9 cellular contexts compared by ENCODE assay signal in genomic region chr15:49215768-49216739, GRCh38. TPM values are rescaled to one million over a fixed set of nuclear protein-coding genes. Genes with fewer than 3 reads are reported as not detected.
DNase-seq lines count a peak whose midpoint lies in the region; ATAC-seq and TF ChIP-seq lines count a peak whose summit lies in the region.
"Had no signal": no experiment of that assay in that cellular context is flagged by ENCODE, and none has a peak within 500 bp of the region (broad histone marks: within the 10 kb centered on the region; RNA-seq: fewer than 3 reads in every experiment).

No MANE protein-coding gene starts in this region.

- no peak overlapping the region for H3K4me3 ChIP-seq in hepatocyte
- no peak overlapping the region for H3K4me3 ChIP-seq in smooth muscle cell
- H3K4me3 ChIP-seq: skin epidermis had no signal

- TF ChIP-seq CTCF in Calu3 (IDR thresholded peaks at IDR 0.05; ENCODE audit: unreplicated experiment) (no peak), hepatocyte (IDR thresholded peaks at IDR 0.05; ENCODE audit: poor library complexity) (no peak), smooth muscle cell (IDR thresholded peaks at IDR 0.05; ENCODE audit: borderline replicate concordance, insufficient read depth, poor library complexity, severe bottlenecking) (no peak)

- H3F3A ChIP-seq in smooth muscle cell (ENCODE audit: low read depth): no peaks in the 10 kb centered on the region

- H3K9ac ChIP-seq in smooth muscle cell (ENCODE audit: low read depth): no peak overlapping the region

- H3K27me3 Mint-ChIP-seq in Calu3 (ENCODE audit: unreplicated experiment): no peaks in the 10 kb centered on the region

- H2AFZ ChIP-seq in hepatocyte: no peak overlapping the region
- no peak overlapping the region for H2AFZ ChIP-seq in smooth muscle cell (ENCODE audit: low read depth)

- H3K36me3 ChIP-seq in hepatocyte (replicated peaks; ENCODE audit: insufficient read depth, low read depth) (no peaks in the 10 kb centered on the region), smooth muscle cell (ENCODE audit: low read depth) (no peaks in the 10 kb centered on the region)

- H3K4me1 Mint-ChIP-seq in Calu3 (ENCODE audit: low read depth, unreplicated experiment): peaks cover 21% of the 10 kb centered on the region

- H3K4me2 ChIP-seq in hepatocyte (no peak overlapping the region), smooth muscle cell (no peak overlapping the region)

- H3K4me1 ChIP-seq in hepatocyte (ENCODE audit: insufficient read depth): no peaks in the 10 kb centered on the region
- no peaks in the 10 kb centered on the region for H3K4me1 ChIP-seq in smooth muscle cell (ENCODE audit: low read depth)

- peaks cover 20% of the 10 kb centered on the region for H3K79me2 ChIP-seq in hepatocyte
- H3K79me2 ChIP-seq in smooth muscle cell (ENCODE audit: low read depth): peaks cover 15% of the 10 kb centered on the region

- H3K36me3 Mint-ChIP-seq in Calu3 (ENCODE audit: insufficient read depth, unreplicated experiment): peaks cover 18% of the 10 kb centered on the region

- no peak overlapping the region for H3K4me3 Mint-ChIP-seq in Calu3 (ENCODE audit: low read depth, unreplicated experiment)

- peak overlapping the region; percentile 36 for H3K27ac Mint-ChIP-seq in Calu3 (ENCODE audit: unreplicated experiment)

- H3K9me3 ChIP-seq in hepatocyte (ENCODE audit: low read depth) (no peaks in the 10 kb centered on the region), smooth muscle cell (replicated peaks; ENCODE audit: low read depth) (no peaks in the 10 kb centered on the region)

- H3K9me2 ChIP-seq in hepatocyte (replicated peaks; ENCODE audit: insufficient read depth): no peaks in the 10 kb centered on the region

- CTCF ChIA-PET in Calu3 (lab: Charles Lee): interaction anchor here (0.6 to 1.2 kb wide), 2 partner anchors 10 to 674 kb away, joined by 3 to 6 read pairs; no protein-coding TSS in a partner anchor

- H3K27ac ChIP-seq in hepatocyte (no peak overlapping the region), smooth muscle cell (ENCODE audit: low read depth) (no peak overlapping the region)
- H3K27ac ChIP-seq: skin epidermis had no signal

- peak; percentile 97 for ATAC-seq in GM19328 (IDR thresholded peaks at IDR 0.05; ENCODE audit: unreplicated experiment)
- ATAC-seq in HG03135 (IDR thresholded peaks at IDR 0.05; ENCODE audit: unreplicated experiment): peak; percentile 100

- WGBS in hepatocyte (ENCODE audit: low lambda C conversion rate, missing lambda C conversion rate): 87% methylated on average over 7 of the region's 7 CpGs
- 80% methylated on average over 7 of the region's 7 CpGs for WGBS in smooth muscle cell (ENCODE audit: low lambda C conversion rate)

- no TSS peak for BruUV-seq in Calu3 (replicated peaks; lab: Mats Ljungman, UMichigan)

- peaks cover 2% of the 10 kb centered on the region for H3K9me3 Mint-ChIP-seq in Calu3 (ENCODE audit: low read depth, unreplicated experiment)

- H4K20me1 ChIP-seq in hepatocyte (ENCODE audit: insufficient read depth, poor library complexity, severe bottlenecking) (no peaks in the 10 kb centered on the region), smooth muscle cell (ENCODE audit: low read depth) (peaks cover 12% of the 10 kb centered on the region)

- peak; percentile 68 for DNase-seq in Calu3
- peak; percentile 93 for DNase-seq in RPMI8226
- peak; percentile 41 for DNase-seq in myocyte (ENCODE audit: low read depth)
- DNase-seq in hepatocyte (ENCODE audit: low spot score): no peak
- no peak for DNase-seq in cerebellar nuclear complex (lab: John Stamatoyannopoulos, UW)
- no peak for DNase-seq in smooth muscle cell (lab: John Stamatoyannopoulos, UW; ENCODE audit: unreplicated experiment)

- H3K27me3 ChIP-seq in hepatocyte (no peaks in the 10 kb centered on the region), smooth muscle cell (ENCODE audit: low read depth) (no peaks in the 10 kb centered on the region)

- intact Hi-C loops in Calu3 (cut with micrococcal nuclease; ENCODE audit: unreplicated experiment): loop anchor here (10.0 kb wide), 1 partner anchor 171 kb away; the partner anchor contains the start of gene SECISBP2L

RNA-seq across cellular contexts. Expression of gene GALK2, which starts 46.0 kb away (rescaled TPM):
- total RNA-seq in Calu3 (2022) (44.2 and 48.3 TPM in 2 replicates), myocyte (25.2 and 34.6 TPM in 2 replicates), hepatocyte (27.5 and 31.4 TPM in 2 replicates), smooth muscle cell (28.3 and 33.4 TPM in 2 replicates)
- 18.4 TPM for polyA plus RNA-seq in myocyte (2012)
- polyA plus RNA-seq in hepatocyte (20.1 and 25.3 TPM in 2 replicates), smooth muscle cell (22.4 and 24.4 TPM in 2 replicates)

Comparison
In these comparisons a context has a peak if more than half of its experiments do, and no peak if none do; other contexts are left out.
1. DNase-seq: peak in Calu3 (single experiment), RPMI8226 (single experiment) and myocyte (single experiment); none in hepatocyte (single experiment), cerebellar nuclear complex (0 of 2) and smooth muscle cell (single experiment).